Comparison of ENCODE assay signal across 25 cellular contexts in the genomic region with DNA sequence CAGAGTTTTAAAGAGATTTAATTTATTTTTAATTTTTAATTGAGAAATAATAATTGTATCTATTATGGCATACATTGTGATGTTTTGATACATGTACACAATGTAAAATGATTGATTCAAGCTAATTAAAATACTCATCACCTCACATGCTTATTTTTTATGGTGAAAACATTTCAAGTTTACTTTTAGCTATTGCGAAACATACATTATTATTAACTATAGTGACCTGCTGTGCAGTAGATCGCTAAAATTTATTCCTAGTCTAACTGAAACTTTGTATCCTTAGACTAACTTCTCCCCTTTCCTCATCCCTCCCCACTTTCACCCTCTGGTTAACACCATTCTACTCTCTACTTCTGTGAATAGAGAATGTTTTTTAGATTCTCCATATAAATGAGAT.
A peak's percentile ranks its signal among the peaks of the same experiment; 100 is the strongest.
DNase-seq lines count a peak whose midpoint lies in the region; ATAC-seq, FAIRE-seq and TF ChIP-seq lines count a peak whose summit lies in the region.
"Had no signal": no experiment of that assay in that cellular context is flagged by ENCODE, and none has a peak within 500 bp of the region (broad histone marks: within the 10 kb centered on the region; RNA-seq: fewer than 3 reads in every experiment).

No MANE protein-coding gene starts in this region.

- no peaks in the 10 kb centered on the region for H3K79me2 ChIP-seq in HepG2 (ENCODE audit: insufficient read depth, low read length)
- no peaks in the 10 kb centered on the region for H3K79me2 ChIP-seq in K562 (ENCODE audit: control insufficient read depth, insufficient read depth, low read length)

- POLR2A ChIA-PET in HepG2 (lab: Yijun Ruan, JAX) = no interaction called here
- POLR2A ChIA-PET in K562 (lab: Yijun Ruan, JAX) = no interaction called here

- H2AFZ ChIP-seq in HepG2 (ENCODE audit: low read length) = no peak overlapping the region
- no peak overlapping the region for H2AFZ ChIP-seq in K562 (ENCODE audit: low read depth, low read length)

- TF ChIP-seq POLR2A in HepG2 (IDR thresholded peaks at IDR 0.05; ENCODE audit: insufficient read depth in 1 of 2, low read depth in 2 of 2, low read length in 2 of 2) = no peak
- no peak for TF ChIP-seq POLR2A in right lobe of liver (IDR thresholded peaks at IDR 0.05)
- TF ChIP-seq POLR2A in K562 (conservative IDR thresholded peaks at IDR 0.05) = no peak

- TF ChIP-seq EP300 in HepG2 (IDR thresholded peaks at IDR 0.05; ENCODE audit: low read depth in 2 of 2, low read length in 2 of 2) (no peak), HepG2 (CRISPR knock-in tag; IDR thresholded peaks at IDR 0.05; ENCODE audit: borderline replicate concordance) (no peak), Ishikawa (IDR thresholded peaks at IDR 0.05; ENCODE audit: borderline replicate concordance) (no peak), K562 (IDR thresholded peaks at IDR 0.05; ENCODE audit: low read length) (no peak)

- H3K9ac ChIP-seq in HepG2 (ENCODE audit: insufficient read depth, low read depth, low read length) (no peak overlapping the region), K562 (ENCODE audit: insufficient read depth in 1 of 2, low read depth in 2 of 2, low read length in 2 of 2) (no peak overlapping the region)
- H3K9ac ChIP-seq: BLaER1 had no signal

- H4K20me1 ChIP-seq in HepG2 (ENCODE audit: insufficient read depth, low read length) (no peaks in the 10 kb centered on the region), K562 (replicated peaks; ENCODE audit: control insufficient read depth, insufficient read depth, low read length) (no peaks in the 10 kb centered on the region)
- H4K20me1 ChIP-seq: BLaER1 had no signal

- WGBS in HepG2 (ENCODE audit: low lambda C conversion rate) = 76% methylated on average over 2 of the region's 2 CpGs
- WGBS in right lobe of liver (ENCODE audit: insufficient coverage, low coverage, low lambda C conversion rate, missing lambda C conversion rate) = 79% methylated on average over 2 of the region's 2 CpGs
- WGBS in K562 (ENCODE audit: insufficient coverage, low coverage, missing lambda C conversion rate) = 19% methylated on average over 2 of the region's 2 CpGs

- no peak for ATAC-seq in HepG2
- ATAC-seq in right lobe of liver = no peak
- no peak for ATAC-seq in K562

- CTCF ChIA-PET in HepG2 (lab: Yijun Ruan, JAX; ENCODE audit: low intra/inter-chr PET ratio, low total read pairs) (no interaction called here), K562 (lab: Yijun Ruan, JAX; ENCODE audit: low intra/inter-chr PET ratio) (no interaction called here)

- H3K4me3 ChIP-seq in HepG2 (replicated peaks in 1 of 3; ENCODE audit: insufficient read depth in 1 of 3, low read depth in 2 of 3, low read length in 3 of 3) (no peak overlapping the region), right lobe of liver (no peak overlapping the region), K562 (no peak overlapping the region)
- H3K4me3 ChIP-seq: BLaER1 had no signal

- H3K4me1 ChIP-seq in HepG2 (ENCODE audit: insufficient read depth, low read length) = no peaks in the 10 kb centered on the region
- H3K4me1 ChIP-seq in right lobe of liver = no peaks in the 10 kb centered on the region
- no peaks in the 10 kb centered on the region for H3K4me1 ChIP-seq in K562 (replicated peaks in 1 of 2; ENCODE audit: control insufficient read depth in 2 of 2, insufficient read depth in 2 of 2, low read length in 2 of 2)
- H3K4me1 ChIP-seq: BE2C, BLaER1 had no signal

- H3K27ac ChIP-seq in HepG2 (ENCODE audit: extremely low read length, insufficient read depth, low read length) = no peak overlapping the region
- H3K27ac ChIP-seq in right lobe of liver = no peak overlapping the region
- H3K27ac ChIP-seq in K562 (ENCODE audit: extremely low read depth, low read depth, low read length) = no peak overlapping the region
- H3K27ac ChIP-seq: 22Rv1, BLaER1 had no signal

- DNase-seq in HepG2 (ENCODE audit: low spot score) (no peak), right lobe of liver (no peak), K562 (ENCODE audit: extremely low read depth in 1 of 4, low spot score in 3 of 4) (no peak), frontal cortex (ENCODE audit: low spot score in 2 of 2) (no peak), NCI-H510A treated with DMSO at 0.1 percent for 48 hours (lab: John Stamatoyannopoulos, UW) (no peak)
- DNase-seq in stimulated activated CD4-positive, alpha-beta T cell treated with anti-CD3 and anti-CD28 coated beads, Interleukin-12 subunit alpha, Interleukin-12 subunit beta, amount 100 ng/mL, for 4 hours = no peak
- DNase-seq: ACHN; BE2C; C1 segment of cervical spinal cord; CD4-positive, alpha-beta memory T cell; CD4-positive, CD25-positive, alpha-beta regulatory T cell; CD8-positive, alpha-beta memory T cell; COR-L47; DMS 273 treated with DMSO at 0.1 percent for 48 hours; DMS153; DMS53; DMS79; DND-41; EL; GDM1 had no signal

- no peaks in the 10 kb centered on the region for H3K9me1 ChIP-seq in K562 (ENCODE audit: control insufficient read depth, insufficient read depth, low read length)

- H3K4me2 ChIP-seq in HepG2 (ENCODE audit: low read depth, low read length) = no peak overlapping the region
- H3K4me2 ChIP-seq in K562 (ENCODE audit: insufficient read depth, low read length) = no peak overlapping the region
- H3K4me2 ChIP-seq: BLaER1 had no signal

- no peak for TF ChIP-seq CTCF in HepG2 (CRISPR knock-in tag; IDR thresholded peaks at IDR 0.05)
- no peak for TF ChIP-seq CTCF in right lobe of liver (IDR thresholded peaks at IDR 0.05)
- TF ChIP-seq CTCF in K562 (IDR thresholded peaks at IDR 0.05 in 2 of 3, conservative IDR thresholded peaks at IDR 0.05 in 1 of 3; ENCODE audit: insufficient read depth in 2 of 3, low read depth in 1 of 3, low read length in 3 of 3) = no peak

- intact Hi-C loops in HepG2 (cut with micrococcal nuclease; ENCODE audit: unreplicated experiment) (no loop called here), right lobe of liver (cut with DNase I) (no loop called here), K562 (cut with micrococcal nuclease) (no loop called here)

- FAIRE-seq in HepG2 (lab: Jason Lieb, UNC) = no peak
- FAIRE-seq in K562 (lab: Jason Lieb, UNC) = no peak
- FAIRE-seq in frontal cortex (lab: Jason Lieb, UNC) = no peak
- FAIRE-seq: GM12891, GM19239 had no signal

- no peaks in the 10 kb centered on the region; a peak in 1 of 5 replicates for H3K27me3 ChIP-seq in HepG2 (ENCODE audit: control insufficient read depth in 1 of 2, insufficient read depth in 2 of 2, low read length in 2 of 2)
- no peaks in the 10 kb centered on the region for H3K27me3 ChIP-seq in right lobe of liver
- no peaks in the 10 kb centered on the region for H3K27me3 ChIP-seq in K562 (ENCODE audit: control insufficient read depth in 2 of 2, insufficient read depth in 2 of 2, low read length in 2 of 2)
- H3K27me3 ChIP-seq: BE2C, BLaER1 had no signal

- BruUV-seq in HepG2 (replicated peaks; lab: Mats Ljungman, UMichigan) = no TSS peak
- BruUV-seq in K562 (replicated peaks; lab: Mats Ljungman, UMichigan) = no TSS peak

- H3K36me3 ChIP-seq in HepG2 (replicated peaks in 1 of 2; ENCODE audit: control insufficient read depth in 1 of 2, insufficient read depth in 2 of 2, low read length in 2 of 2) (no peaks in the 10 kb centered on the region), right lobe of liver (peaks cover 0 to 2% (median 0%) of the 10 kb centered on the region in 4 donors), K562 (ENCODE audit: control insufficient read depth, insufficient read depth, low read length) (no peaks in the 10 kb centered on the region)
- H3K36me3 ChIP-seq: BE2C, BLaER1 had no signal

- TF ChIP-seq RAD21 in HepG2 (CRISPR knock-in tag; IDR thresholded peaks at IDR 0.05) (no peak), Ishikawa (IDR thresholded peaks at IDR 0.05; ENCODE audit: low read depth) (no peak), K562 (CRISPR knock-in tag; conservative IDR thresholded peaks at IDR 0.05 in 1 of 2, IDR thresholded peaks at IDR 0.05 in 1 of 2) (no peak)

- in situ Hi-C loops in HepG2 (cut with HindIII; ENCODE audit: extremely low pct_ligation_motif_present, low pct_unique_long_range_greater_than_20kb) = no loop called here
- in situ Hi-C loops in K562 (cut with MboI) = no loop called here

- no peaks in the 10 kb centered on the region for H3K9me3 ChIP-seq in HepG2 (ENCODE audit: low read length)
- no peaks in the 10 kb centered on the region for H3K9me3 ChIP-seq in right lobe of liver
- no peaks in the 10 kb centered on the region for H3K9me3 ChIP-seq in K562 (replicated peaks; ENCODE audit: control insufficient read depth, insufficient read depth, low read depth, low read length)
- H3K9me3 ChIP-seq: BE2C had no signal

TF ChIP-seq in Ishikawa, 13 proteins besides CTCF, POLR2A, EP300 and RAD21:
- 0 out of 2 replicates have a peak, but pooled peaks have one; percentile 54 for TF ChIP-seq CEBPB (IDR thresholded peaks at IDR 0.05)
- no peak for TF ChIP-seq TCF12 (IDR thresholded peaks at IDR 0.05; ENCODE audit: low read depth)

TF ChIP-seq in K562, 482 proteins besides CTCF, POLR2A, EP300 and RAD21:
- TF ChIP-seq CEBPB (tag; IDR thresholded peaks at IDR 0.05) = peak; percentile 86
- TF ChIP-seq MBD2 (IDR thresholded peaks at IDR 0.05; ENCODE audit: borderline replicate concordance, low read depth) = no peak
- TF ChIP-seq ATF7 (IDR thresholded peaks at IDR 0.05) = no peak
- no peak for TF ChIP-seq RAD51 (IDR thresholded peaks at IDR 0.05; ENCODE audit: borderline replicate concordance, low read depth)
- TF ChIP-seq ZNF224 (CRISPR knock-in tag; IDR thresholded peaks at IDR 0.05) = no peak
- no peak for TF ChIP-seq CEBPG (CRISPR knock-in tag; IDR thresholded peaks at IDR 0.05)
- TF ChIP-seq CEBPG (tag; conservative IDR thresholded peaks at IDR 0.05 in 1 of 2, IDR thresholded peaks at IDR 0.05 in 1 of 2) = peak; percentile 62 to 94
